Comparison of ENCODE assay signal across 23 cellular contexts in the genomic region with DNA sequence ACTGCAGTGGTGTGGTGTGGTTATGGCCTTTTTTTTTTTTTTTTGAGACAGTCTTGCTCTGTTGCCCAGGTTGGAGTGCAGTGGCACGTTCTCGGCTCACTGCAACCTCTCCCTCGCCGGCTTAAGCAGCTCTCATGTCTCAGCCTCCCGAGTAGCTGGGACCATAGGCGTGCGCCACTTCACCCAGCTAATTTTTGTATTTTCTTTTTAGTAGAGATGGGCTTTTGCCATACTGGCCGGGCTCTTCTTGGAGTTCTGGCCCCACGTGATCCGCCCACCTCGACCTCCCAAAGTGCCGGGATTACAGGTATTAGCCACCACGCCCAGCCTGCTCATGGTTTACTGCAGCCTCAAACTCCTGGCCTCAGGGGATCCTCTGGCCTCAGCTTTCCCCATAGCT.
"Had no signal": no experiment of that assay in that cellular context is flagged by ENCODE, and none has a peak within 500 bp of the region (broad histone marks: within the 10 kb centered on the region; RNA-seq: fewer than 3 reads in every experiment).

No MANE protein-coding gene starts in this region.

- H3K36me3 ChIP-seq: ovary, uterus had no signal

- H3K27ac ChIP-seq: lower lobe of right lung, ovary, right atrium auricular region, right lobe of liver, skin epidermis, suprapubic skin, thoracic aorta, tibial artery, uterus had no signal

- H3K9me3 ChIP-seq: lower lobe of right lung, mucosa of descending colon, ovary, right atrium auricular region, right lobe of liver, suprapubic skin, thoracic aorta, tibial artery, uterus had no signal

- ATAC-seq: left cardiac atrium; left lobe of liver; lower lobe of right lung; mucosa of descending colon; naive thymus-derived CD4-positive, alpha-beta T cell; natural killer cell treated with Interleukin-12 subunit alpha and Interleukin-12 subunit beta and Interleukin-15 and Interleukin-18, amount 100 ng/mL, for 72 hours; right lobe of liver; stimulated activated effector memory CD8-positive, alpha-beta T cell treated with anti-CD3 and anti-CD28 coated beads, Interleukin-12 subunit alpha, Interleukin-12 subunit beta, amount 100 ng/mL, for 72 hours had no signal

- H3K4me1 ChIP-seq: lower lobe of right lung, right atrium auricular region, right lobe of liver, suprapubic skin, tibial artery, uterus had no signal

- H3K4me3 ChIP-seq: lower lobe of right lung, mucosa of descending colon, ovary, right atrium auricular region, right lobe of liver, skin epidermis, suprapubic skin, thoracic aorta, tibial artery, uterus had no signal

- DNase-seq: hippocampal formation; kidney glomerular epithelial cell; left cardiac atrium; mammary epithelial cell; mesendoderm; midbrain; mucosa of descending colon; naive thymus-derived CD4-positive, alpha-beta T cell; ovary; stimulated activated CD4-positive, alpha-beta T cell treated with anti-CD3 and anti-CD28 coated beads, Interleukin-4, amount 100 ng/mL, for 24 hours; stimulated activated naive CD4-positive, alpha-beta T cell; trophoblast cell; uterus had no signal

- H3K27me3 ChIP-seq: ovary, right atrium auricular region, right lobe of liver, suprapubic skin, tibial artery, uterus had no signal
